Comparison of ENCODE assay signal across 28 cellular contexts in genomic region chr22:37028692-37029674, GRCh38.
"Had no signal": no experiment of that assay in that cellular context is flagged by ENCODE, and none has a peak within 500 bp of the region (broad histone marks: within the 10 kb centered on the region; RNA-seq: fewer than 3 reads in every experiment).

No MANE protein-coding gene starts in this region.

- H2AFZ ChIP-seq: parathyroid adenoma had no signal

- H3K27me3 ChIP-seq: dorsolateral prefrontal cortex, gastrocnemius medialis, neutrophil, testis, tibial artery had no signal

- ATAC-seq: esophagus mucosa; gastrocnemius medialis; left cardiac atrium; left ventricle myocardium superior; natural killer cell; sciatic nerve; stimulated activated effector memory CD8-positive, alpha-beta T cell treated with anti-CD3 and anti-CD28 coated beads, Interleukin-12 subunit alpha, Interleukin-12 subunit beta, amount 100 ng/mL, for 72 hours; stimulated activated naive CD8-positive, alpha-beta T cell treated with anti-CD3 and anti-CD28 coated beads, Interleukin-15, Interleukin-2, amounts not matched to agents 100 U/mL and 50 U/mL, for 24 hours had no signal

- H3K4me1 Mint-ChIP-seq: memory B cell had no signal

- H3K4me3 ChIP-seq: dorsolateral prefrontal cortex, gastrocnemius medialis, lung, smooth muscle cell, testis, tibial artery had no signal

- H3K36me3 Mint-ChIP-seq: natural killer cell had no signal

- H3K4me3 Mint-ChIP-seq: endodermal cell; memory B cell; natural killer cell; stimulated activated effector memory CD8-positive, alpha-beta T cell treated with anti-CD3 and anti-CD28 coated beads, Interleukin-12 subunit alpha, Interleukin-12 subunit beta, amount 100 ng/mL, for 72 hours; type B pancreatic cell had no signal

- H3K9ac ChIP-seq: parathyroid adenoma had no signal

- DNase-seq: dorsolateral prefrontal cortex; effector CD8-positive, alpha-beta T cell; endodermal cell; foreskin fibroblast; gastrocnemius medialis; head of caudate nucleus; left cardiac atrium; left ventricle myocardium superior; natural killer cell; stimulated activated CD4-positive, alpha-beta T cell treated with anti-CD3 and anti-CD28 coated beads, Interleukin-12 subunit alpha, Interleukin-12 subunit beta, amount 100 ng/mL, for 4 hours; stimulated activated CD4-positive, alpha-beta T cell treated with anti-CD3 and anti-CD28 coated beads, Interleukin-1b, Interleukin-23, amount 100 ng/mL, for 48 hours; stimulated activated CD4-positive, alpha-beta T cell treated with anti-CD3 and anti-CD28 coated beads, Interleukin-4, amount 100 ng/mL, for 24 hours; stimulated activated naive CD8-positive, alpha-beta T cell treated with anti-CD3 and anti-CD28 coated beads, Interleukin-15, Interleukin-2, amounts not matched to agents 100 U/mL and 50 U/mL, for 24 hours; substantia nigra; testis; tibial artery had no signal

- H3K79me2 ChIP-seq: parathyroid adenoma had no signal

- H3K4me2 ChIP-seq: smooth muscle cell had no signal

- H3K4me1 ChIP-seq: gastrocnemius medialis, parathyroid adenoma had no signal

- FAIRE-seq: colon had no signal

- H3K27me3 Mint-ChIP-seq: progenitor cell of endocrine pancreas, type B pancreatic cell had no signal

- H3K27ac ChIP-seq: dorsolateral prefrontal cortex, epithelial cell of prostate, gastrocnemius medialis, neutrophil, parathyroid adenoma, testis, tibial artery had no signal

- H3K9me3 ChIP-seq: gastrocnemius medialis, neutrophil, testis, tibial artery had no signal

- H3K9me3 Mint-ChIP-seq: endodermal cell; memory B cell; natural killer cell; stimulated activated effector memory CD8-positive, alpha-beta T cell treated with anti-CD3 and anti-CD28 coated beads, Interleukin-12 subunit alpha, Interleukin-12 subunit beta, amount 100 ng/mL, for 72 hours; type B pancreatic cell had no signal

- H3K27ac Mint-ChIP-seq: endodermal cell, memory B cell, natural killer cell, progenitor cell of endocrine pancreas, type B pancreatic cell had no signal
